21 cellular contexts compared by ENCODE assay signal in the genomic region with DNA sequence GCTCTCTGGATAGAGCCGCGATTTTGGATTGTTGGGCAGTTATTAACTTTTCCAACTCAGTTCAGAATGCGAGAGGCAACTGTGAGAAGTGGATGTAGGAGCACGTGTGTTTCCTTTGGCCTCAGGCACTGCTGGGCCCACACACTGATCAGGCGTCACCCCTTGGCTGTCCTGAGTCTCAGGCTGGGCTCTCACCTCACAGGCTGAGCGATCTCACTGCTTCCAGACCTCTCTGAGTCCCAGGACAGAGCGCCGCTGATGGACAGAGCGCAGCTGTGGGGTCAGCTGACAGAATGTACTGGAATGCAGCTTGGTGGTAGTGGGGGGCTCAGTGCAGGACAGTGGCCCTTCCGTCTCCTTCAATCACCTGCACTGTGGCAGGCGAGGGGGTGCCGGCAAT.
"Had no signal": no experiment of that assay in that cellular context is flagged by ENCODE, and none has a peak within 500 bp of the region (broad histone marks: within the 10 kb centered on the region; RNA-seq: fewer than 3 reads in every experiment).

No MANE protein-coding gene starts in this region.

- H3K36me3 ChIP-seq: left lung, lower lobe of right lung, pancreas, spleen, thoracic aorta, tibial nerve, upper lobe of left lung, uterus had no signal

- H3K4me3 ChIP-seq: left lung, lower lobe of right lung, pancreas, skin epidermis, spleen, thoracic aorta, tibial nerve, upper lobe of left lung, uterus had no signal

- DNase-seq: cerebellar nuclear complex; cortex of kidney; effector memory CD8-positive, alpha-beta T cell; left cardiac atrium; left lung; lower lobe of right lung; nephron progenitor cell; occipital lobe; pancreas; retina; stimulated activated CD4-positive, alpha-beta T cell treated with anti-CD3 and anti-CD28 coated beads, Interleukin-4, amount 100 ng/mL, for 4 hours; stimulated activated naive CD8-positive, alpha-beta T cell treated with anti-CD3 and anti-CD28 coated beads, Interleukin-15, Interleukin-2, amounts not matched to agents 100 U/mL and 50 U/mL, for 24 hours; substantia nigra; upper lobe of left lung; uterus had no signal

- H3K4me1 ChIP-seq: left lung, lower lobe of right lung, pancreas, spleen, uterus had no signal

- H3K27ac ChIP-seq: left lung, lower lobe of right lung, pancreas, skin epidermis, spleen, thoracic aorta, tibial nerve, upper lobe of left lung, uterus had no signal

- H3K9me3 ChIP-seq: left lung, lower lobe of right lung, pancreas, spleen, thoracic aorta, tibial nerve, upper lobe of left lung, uterus had no signal

- H3K27me3 ChIP-seq: pancreas, tibial nerve, upper lobe of left lung, uterus had no signal

- ATAC-seq: effector memory CD8-positive, alpha-beta T cell; left lung; lower lobe of right lung; naive thymus-derived CD8-positive, alpha-beta T cell; pancreas; stimulated activated memory B cell treated with anti-CD40 and anti-IgM and Interleukin-4, amounts not matched to agents 10 μg/mL and 1 μg/mL and 100 μg/mL, for 72 hours; stimulated activated naive CD8-positive, alpha-beta T cell treated with anti-CD3 and anti-CD28 coated beads, Interleukin-15, Interleukin-2, amounts not matched to agents 100 U/mL and 50 U/mL, for 24 hours had no signal
